In the genomic region with DNA sequence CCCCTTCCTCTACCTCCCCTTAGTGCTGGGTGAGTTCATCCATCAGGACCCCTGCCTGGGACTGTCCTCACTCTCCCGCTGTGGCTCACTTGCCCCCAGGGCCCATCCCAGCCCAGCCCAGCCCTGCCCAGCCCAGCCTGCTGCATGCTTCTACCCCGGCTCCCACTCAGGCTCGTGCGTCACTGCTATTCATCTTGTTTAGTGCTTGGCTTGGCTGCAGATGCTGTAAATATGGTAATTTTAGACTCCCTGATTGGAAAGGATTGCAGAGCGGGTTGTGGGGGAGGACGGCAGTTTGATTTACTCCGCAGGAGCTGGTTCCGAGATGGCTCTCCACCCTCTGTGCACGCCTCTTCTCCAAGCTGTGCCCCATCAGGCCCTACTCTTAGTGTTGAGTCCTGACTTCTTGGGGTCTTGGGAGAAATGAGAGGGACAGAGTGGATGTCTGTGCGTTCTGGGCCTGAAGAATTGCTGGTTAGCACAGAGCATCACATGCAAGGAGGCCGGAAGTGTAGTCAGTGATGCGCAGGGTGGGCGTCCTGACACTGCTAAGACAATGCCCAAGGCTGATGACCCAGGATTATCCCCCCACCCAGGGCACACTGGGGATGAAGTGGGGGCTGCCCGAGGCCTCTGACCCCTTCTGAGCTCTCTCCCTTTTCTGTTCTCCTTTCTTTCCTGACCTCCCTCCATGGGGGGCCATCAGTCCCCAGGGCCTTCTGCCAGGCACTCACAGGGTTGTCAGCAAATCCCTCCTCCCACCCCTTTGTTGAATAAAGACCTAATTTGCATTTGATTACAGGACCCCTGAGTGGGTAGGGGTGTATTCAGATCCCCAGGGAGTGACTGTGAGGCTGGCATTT, we compare ENCODE assay signal across 8 cellular contexts.
DNase-seq lines count a peak whose midpoint lies in the region; TF ChIP-seq lines count a peak whose summit lies in the region.

No MANE protein-coding gene starts in this region.

- H3K9me3 ChIP-seq in CD8-positive, alpha-beta memory T cell (ENCODE audit: low read length): no peaks in the 10 kb centered on the region

- H3K4me3 Mint-ChIP-seq in CD8-positive, alpha-beta memory T cell: no peak overlapping the region
- no peak overlapping the region for H3K4me3 Mint-ChIP-seq in Calu3 (ENCODE audit: low read depth, unreplicated experiment)

- H3K27ac ChIP-seq in CD8-positive, alpha-beta memory T cell (ENCODE audit: low read depth, low read length): no peak overlapping the region

- CTCF ChIA-PET in CD8-positive, alpha-beta memory T cell (lab: Charles Lee): no interaction called here
- CTCF ChIA-PET in Calu3 (lab: Charles Lee): no interaction called here

- no peaks in the 10 kb centered on the region for H3K27me3 ChIP-seq in CD8-positive, alpha-beta memory T cell (ENCODE audit: insufficient read depth, low read length, poor library complexity, severe bottlenecking)

- no TSS peak for BruUV-seq in Calu3 (replicated peaks; lab: Mats Ljungman, UMichigan)

- H3K27ac Mint-ChIP-seq in CD8-positive, alpha-beta memory T cell: no peak overlapping the region
- no peak overlapping the region for H3K27ac Mint-ChIP-seq in Calu3 (ENCODE audit: unreplicated experiment)

- H3K4me3 ChIP-seq in CD8-positive, alpha-beta memory T cell (ENCODE audit: low read length): no peak overlapping the region

- DNase-seq in HS-5 (ENCODE audit: low read depth) (peak; percentile 74), astrocyte of the hippocampus (ENCODE audit: low read depth, low spot score) (peak; percentile 98), iPS-NIHi7 (ENCODE audit: extremely low spot score) (peak; percentile 50), smooth muscle cell of the brain vasculature (ENCODE audit: low read depth, low spot score) (peak; percentile 85), HUDEP-2 (lab: John Stamatoyannopoulos, UW; ENCODE audit: unreplicated experiment in 76 of 76) (no peak), Calu3 (no peak), RPMI8226 (no peak)
- no peak for DNase-seq in CD8-positive, alpha-beta memory T cell

- peaks cover 0 to 3% (median 0%) of the 10 kb centered on the region in 3 donors for H3K36me3 Mint-ChIP-seq in CD8-positive, alpha-beta memory T cell
- no peaks in the 10 kb centered on the region for H3K36me3 Mint-ChIP-seq in Calu3 (ENCODE audit: insufficient read depth, unreplicated experiment)

- H3K4me1 Mint-ChIP-seq in CD8-positive, alpha-beta memory T cell: peaks cover 0 to 8% (median 2%) of the 10 kb centered on the region in 3 donors
- H3K4me1 Mint-ChIP-seq in Calu3 (ENCODE audit: low read depth, unreplicated experiment): peaks cover 34% of the 10 kb centered on the region

- TF ChIP-seq CTCF in Calu3 (IDR thresholded peaks at IDR 0.05; ENCODE audit: unreplicated experiment): no peak

- intact Hi-C loops in Calu3 (cut with micrococcal nuclease; ENCODE audit: unreplicated experiment): no loop called here

- no peaks in the 10 kb centered on the region for H3K36me3 ChIP-seq in CD8-positive, alpha-beta memory T cell (ENCODE audit: insufficient read depth, low read length)

- H3K9me3 Mint-ChIP-seq in CD8-positive, alpha-beta memory T cell: no peaks in the 10 kb centered on the region
- H3K9me3 Mint-ChIP-seq in Calu3 (ENCODE audit: low read depth, unreplicated experiment): peaks cover 3% of the 10 kb centered on the region

- POLR2A ChIA-PET in CD8-positive, alpha-beta memory T cell (lab: Charles Lee): interaction anchor here (0.5 kb wide), 1 partner anchor 243 kb away, joined by 4 read pairs; no protein-coding TSS in a partner anchor

- H3K27me3 Mint-ChIP-seq in CD8-positive, alpha-beta memory T cell: no peaks in the 10 kb centered on the region
- no peaks in the 10 kb centered on the region for H3K27me3 Mint-ChIP-seq in Calu3 (ENCODE audit: unreplicated experiment)

- H3K4me1 ChIP-seq in CD8-positive, alpha-beta memory T cell (ENCODE audit: insufficient read depth, low read length): no peaks in the 10 kb centered on the region

Comparison
In these comparisons a context has a peak if more than half of its experiments do, and no peak if none do; other contexts are left out.
1. DNase-seq: peak in HS-5 (single experiment), astrocyte of the hippocampus (single experiment), iPS-NIHi7 (single experiment) and smooth muscle cell of the brain vasculature (single experiment); none in CD8-positive, alpha-beta memory T cell (0 of 5), HUDEP-2 (0 of 76), Calu3 (single experiment) and RPMI8226 (single experiment).